20 cellular contexts compared by ENCODE assay signal in genomic region chr6:85798934-85799490, GRCh38.
"Had no signal": no experiment of that assay in that cellular context is flagged by ENCODE, and none has a peak within 500 bp of the region (broad histone marks: within the 10 kb centered on the region; RNA-seq: fewer than 3 reads in every experiment).

No MANE protein-coding gene starts in this region.

- H3K36me3 ChIP-seq: colonic mucosa, gastrocnemius medialis, right atrium auricular region, stomach, upper lobe of right lung had no signal

- H3K27me3 ChIP-seq: body of pancreas, colonic mucosa, gastrocnemius medialis, right atrium auricular region, stomach, testis, upper lobe of right lung had no signal

- H3K4me3 ChIP-seq: body of pancreas, colonic mucosa, gastrocnemius medialis, mucosa of descending colon, right atrium auricular region, skin epidermis, stomach, testis, upper lobe of right lung had no signal

- H3K4me1 ChIP-seq: body of pancreas, colonic mucosa, gastrocnemius medialis, right atrium auricular region, stomach, testis, upper lobe of right lung had no signal

- H3K9me3 ChIP-seq: body of pancreas, colonic mucosa, gastrocnemius medialis, mucosa of descending colon, right atrium auricular region, stomach, testis, upper lobe of right lung had no signal

- ATAC-seq: activated CD8-positive, alpha-beta T cell treated with anti-CD3 and anti-CD28 coated beads for 36 hours; activated T-cell treated with anti-CD3 and anti-CD28 coated beads, Interleukin-2, amount 50 U/mL, for 4 hours; body of pancreas; gastrocnemius medialis; mucosa of descending colon; upper lobe of right lung had no signal

- DNase-seq: activated CD4-positive, alpha-beta T cell treated with anti-CD3 and anti-CD28 coated beads, Interleukin-2, amount 10 ng/mL, durations not matched to agents 24 days and 14 days; activated CD4-positive, CD25-positive, alpha-beta regulatory T cell; activated CD8-positive, alpha-beta T cell treated with anti-CD3 and anti-CD28 coated beads for 36 hours; activated naive CD4-positive, alpha-beta T cell treated with anti-CD3 and anti-CD28 coated beads for 36 hours; activated T-cell treated with anti-CD3 and anti-CD28 coated beads, Interleukin-2, amount 50 U/mL, for 4 hours; body of pancreas; central memory CD4-positive, alpha-beta T cell; colonic mucosa; erythroblast; gastrocnemius medialis; head of caudate nucleus; mucosa of descending colon; naive B cell; stimulated activated CD4-positive, alpha-beta T cell treated with anti-CD3 and anti-CD28 coated beads, Interleukin-15, amount 100 ng/mL, for 24 hours; stimulated activated CD4-positive, alpha-beta T cell treated with anti-CD3 and anti-CD28 coated beads, Interleukin-4, amount 100 ng/mL, for 1 hour; stomach; testis; upper lobe of right lung had no signal

- H3K27ac ChIP-seq: body of pancreas, colonic mucosa, gastrocnemius medialis, right atrium auricular region, skin epidermis, stomach, testis, upper lobe of right lung had no signal
